Comparison of ENCODE assay signal across 8 cellular contexts in genomic region chr3:48435774-48436476, GRCh38. TPM values are rescaled to one million over a fixed set of nuclear protein-coding genes. Genes with fewer than 3 reads are reported as not detected.
DNase-seq lines count a peak whose midpoint lies in the region; ATAC-seq and TF ChIP-seq lines count a peak whose summit lies in the region.

No MANE protein-coding gene starts in this region.

- DNase-seq in GM12865 (ENCODE audit: low read depth), result peak; percentile 90
- peak; percentile 38 for DNase-seq in NCI-H1048 (lab: John Stamatoyannopoulos, UW)
- DNase-seq in T-helper 1 cell, result peak; percentile 73 to 82 (median 78)
- DNase-seq in amygdala (lab: John Stamatoyannopoulos, UW), result peak; percentile 29 to 94 (median 76)
- DNase-seq in right atrium auricular region (ENCODE audit: low spot score), result peak; percentile 92
- peak; percentile 90 to 94 for DNase-seq in aorta

- no peaks in the 10 kb centered on the region for H3K36me3 ChIP-seq in right atrium auricular region
- peaks cover 5% of the 10 kb centered on the region for H3K36me3 ChIP-seq in rectal smooth muscle tissue (ENCODE audit: control insufficient read depth, insufficient read depth, low read length)
- peaks cover 0 to 3% of the 10 kb centered on the region in 2 donors for H3K36me3 ChIP-seq in aorta (ENCODE audit: control insufficient read depth in 1 of 2, insufficient read depth in 2 of 2, low read length in 1 of 2)

- intact Hi-C loops in aorta (cut with DNase I), result loop anchor here (1.0 to 2.0 kb wide), 3 partner anchors 35 to 163 kb away; no protein-coding TSS in a partner anchor

- peak; percentile 84 for ATAC-seq in aorta (ENCODE audit: low FRiP score)
- ATAC-seq in GM21737 (IDR thresholded peaks at IDR 0.05; ENCODE audit: unreplicated experiment), result no peak

- H3K4me1 ChIP-seq in right atrium auricular region, result peaks cover 0 to 28% of the 10 kb centered on the region in 2 donors
- peaks cover 8% of the 10 kb centered on the region for H3K4me1 ChIP-seq in rectal smooth muscle tissue (ENCODE audit: control insufficient read depth, insufficient read depth, low read length)
- no peaks in the 10 kb centered on the region for H3K4me1 ChIP-seq in aorta (ENCODE audit: control insufficient read depth in 1 of 2, insufficient read depth in 2 of 2, low read length in 2 of 2)

- 36 to 38% methylated on average over 7 of the region's 7 CpGs for WGBS in aorta, 2 donors

- TF ChIP-seq CTCF in GM12865 (IDR thresholded peaks at IDR 0.05; ENCODE audit: insufficient read depth, low read depth, low read length, missing control alignments) (peak; percentile 99), right atrium auricular region (IDR thresholded peaks at IDR 0.05) (peak; percentile 97 to 98)

- H3K27ac ChIP-seq in right atrium auricular region (peak overlapping the region; percentile 8 to 25), rectal smooth muscle tissue (ENCODE audit: low read depth, low read length) (peak overlapping the region; percentile 38), aorta (ENCODE audit: low read depth in 1 of 2, low read length in 2 of 2) (no peak overlapping the region)

- H3K4me3 ChIP-seq in GM12865 (ENCODE audit: low read depth, low read length), result no peak overlapping the region
- no peak overlapping the region for H3K4me3 ChIP-seq in right atrium auricular region
- no peak overlapping the region for H3K4me3 ChIP-seq in rectal smooth muscle tissue (ENCODE audit: low read length)
- no peak overlapping the region for H3K4me3 ChIP-seq in aorta (ENCODE audit: low read length in 2 of 2)

- H3K27me3 ChIP-seq in right atrium auricular region (no peaks in the 10 kb centered on the region), rectal smooth muscle tissue (ENCODE audit: control insufficient read depth, insufficient read depth, low read length) (no peaks in the 10 kb centered on the region), aorta (ENCODE audit: control insufficient read depth in 1 of 2, insufficient read depth in 2 of 2, low read length in 1 of 2) (no peaks in the 10 kb centered on the region)

- H3K9me3 ChIP-seq in right atrium auricular region (no peaks in the 10 kb centered on the region), aorta (ENCODE audit: control insufficient read depth, low read length) (no peaks in the 10 kb centered on the region)

- no peak overlapping the region for H3K9ac ChIP-seq in rectal smooth muscle tissue (ENCODE audit: low read length)

RNA-seq across cellular contexts. Expression of gene CCDC51, which starts 4.0 kb away (rescaled TPM):
- total RNA-seq in right atrium auricular region, result 1 to 10 TPM; 8.4 to 9.2 TPM
- total RNA-seq in aorta, result 1 to 10 TPM; 6.4 to 6.7 TPM
- polyA plus RNA-seq in aorta, result 10 to 100 TPM in 1 of 2 donors, 1 to 10 TPM in 1; 9.5 to 12.7 TPM

RNA-seq across cellular contexts. Expression of gene TMA7, which starts 4.1 kb away (rescaled TPM):
- 100 to 1,000 TPM; 194 to 286 TPM for total RNA-seq in right atrium auricular region
- total RNA-seq in aorta, result 100 to 1,000 TPM; 114 to 128 TPM
- polyA plus RNA-seq in aorta, result 100 to 1,000 TPM; 302 to 686 TPM

RNA-seq across cellular contexts. Expression of gene PLXNB1, which starts 6.0 kb away (rescaled TPM):
- 10 to 100 TPM; 69.4 to 73.0 TPM for total RNA-seq in right atrium auricular region
- total RNA-seq in aorta, result 100 to 1,000 TPM in 1 of 2 donors, 10 to 100 TPM in 1; 69.9 to 115 TPM
- 100 to 1,000 TPM in 1 of 2 donors, 10 to 100 TPM in 1; 26.3 to 235 TPM for polyA plus RNA-seq in aorta

RNA-seq across cellular contexts. Expression of gene ATRIP, which starts 10.6 kb away (rescaled TPM):
- total RNA-seq in right atrium auricular region (1 to 10 TPM; 2.0 to 3.1 TPM), aorta (1 to 10 TPM; 5.0 to 6.3 TPM)
- 1 to 10 TPM; 4.0 to 7.5 TPM for polyA plus RNA-seq in aorta

Comparison
In these comparisons a context has a peak if more than half of its experiments do, and no peak if none do; other contexts are left out.
1. DNase-seq: peak in every context shown above with its lines; median percentile 92 in right atrium auricular region; 92 in aorta; 90 in GM12865; 78 in T-helper 1 cell; 76 in amygdala; 38 in NCI-H1048.
2. H3K27ac ChIP-seq: peak in right atrium auricular region (2 of 2) and rectal smooth muscle tissue (single experiment); none in aorta (0 of 2).